Comparison of ENCODE assay signal across 8 cellular contexts in genomic region chr16:2881783-2882459, GRCh38. TPM values are rescaled to one million over a fixed set of nuclear protein-coding genes. Genes with fewer than 3 reads are reported as not detected.
DNase-seq lines count a peak whose midpoint lies in the region; ATAC-seq, FAIRE-seq and TF ChIP-seq lines count a peak whose summit lies in the region.
"Not testable (repeated sequence)": the region's sequence is repeated elsewhere in the genome, so short reads cannot be mapped to it uniquely, and the experiment has no call there.

No MANE protein-coding gene starts in this region.

- H3K4me1 ChIP-seq in OCI-LY3 (ENCODE audit: low read length); H1 (replicated peaks in 1 of 4; ENCODE audit: control insufficient read depth in 3 of 4, insufficient read depth in 4 of 4, low read length in 3 of 4): not testable (repeated sequence)
- H3K4me1 ChIP-seq in left lung (peaks cover 7 to 16% of the 10 kb centered on the region in 2 donors), sigmoid colon (peaks cover 0 to 16% (median 10%) of the 10 kb centered on the region in 4 donors)

- H3K27ac ChIP-seq in OCI-LY3 (ENCODE audit: low read length); H1 (ENCODE audit: low read depth, low read length): not testable (repeated sequence)
- peak overlapping the region; percentile 87 to 92 for H3K27ac ChIP-seq in left lung
- H3K27ac ChIP-seq in sigmoid colon: peak overlapping the region; percentile 94 to 100 (median 98)

- not testable (repeated sequence) for H3K56ac ChIP-seq in H1 (replicated peaks; ENCODE audit: insufficient read length, low read depth, low read length)

- not testable (repeated sequence) for H4K5ac ChIP-seq in H1 (ENCODE audit: insufficient read length, low read depth, low read length)

- H2BK20ac ChIP-seq in H1 (ENCODE audit: low read length): not testable (repeated sequence)

- H3K27me3 Mint-ChIP-seq in activated T-cell treated with anti-CD3 and anti-CD28 coated beads, Interleukin-2, amount 50 U/mL, for 24 hours: not testable (repeated sequence)

- CTCF ChIA-PET in AG04449 (lab: Yijun Ruan, JAX): interaction anchor here (1.0 to 22.9 kb wide), 6 partner anchors 9 to 39 kb away, joined by 3 to 396 read pairs (median 8); no protein-coding TSS in a partner anchor
- CTCF ChIA-PET in H1 (lab: Charles Lee; ENCODE audit: partially characterized antibody): interaction anchor here (0.7 to 3.1 kb wide), 11 partner anchors 9 to 79 kb away, joined by 3 to 10 read pairs (median 4); partner anchors contain the start of gene FLYWCH1

- H3K14ac ChIP-seq in H1 (ENCODE audit: insufficient read length): not testable (repeated sequence)

- FAIRE-seq in H1 (lab: Jason Lieb, UNC): not testable (repeated sequence)

- not testable (repeated sequence) for H2AK5ac ChIP-seq in H1 (ENCODE audit: low read depth, low read length)

- not testable (repeated sequence) for H3K23ac ChIP-seq in H1 (ENCODE audit: insufficient read length)

- not testable (repeated sequence) for H3K4ac ChIP-seq in H1 (replicated peaks; ENCODE audit: insufficient read length, low read depth, low read length)

- not testable (repeated sequence) for H2BK12ac ChIP-seq in H1 (ENCODE audit: low read depth, low read length)

- 30% methylated on average over 30 of the region's 41 CpGs; no CpG with 5 or more reads in 1 of the 2 experiments for WGBS in H1 (ENCODE audit: extremely low coverage in 1 of 2, insufficient coverage in 1 of 2, insufficient read length in 1 of 2, insufficient replicate concordance in 2 of 2, low coverage in 1 of 2, low lambda C conversion rate in 2 of 2, missing lambda C conversion rate in 1 of 2), 2 experiments
- WGBS in sigmoid colon, 2 donors: 2 to 9% methylated on average over 41 of the region's 41 CpGs

- H2BK120ac ChIP-seq in H1 (replicated peaks; ENCODE audit: low read depth, low read length): not testable (repeated sequence)

- H3K4me2 ChIP-seq in OCI-LY3 (ENCODE audit: low read length) (peak overlapping the region; percentile 93), H1 (ENCODE audit: insufficient read depth in 1 of 2, low read depth in 2 of 2, low read length in 2 of 2) (peak overlapping the region; percentile 83 to 90)

- H3K36me3 ChIP-seq in OCI-LY3 (replicated peaks; ENCODE audit: low read depth, low read length); H1 (ENCODE audit: control insufficient read depth in 2 of 4, insufficient read depth in 4 of 4, low read length in 3 of 4); left lung; sigmoid colon: not testable (repeated sequence)

- DNase-seq in AG04449 (ENCODE audit: low read depth, low spot score); activated T-cell treated with anti-CD3 and anti-CD28 coated beads, Interleukin-2, amount 50 U/mL, for 24 hours; H1 (ENCODE audit: low read depth in 1 of 2, low spot score in 2 of 2): not testable (repeated sequence)
- DNase-seq in left lung (peak; percentile 64 to 90), sigmoid colon (peak; percentile 75)

- intact Hi-C loops in left lung (cut with DNase I): not testable (repeated sequence)
- intact Hi-C loops in sigmoid colon (cut with DNase I): loop anchor here (2.0 to 5.0 kb wide), 3 partner anchors 23 to 455 kb away; partner anchors contain the start of gene CCNF

- not testable (repeated sequence) for H3K9me3 Mint-ChIP-seq in activated T-cell treated with anti-CD3 and anti-CD28 coated beads, Interleukin-2, amount 50 U/mL, for 24 hours

- H4K91ac ChIP-seq in H1 (replicated peaks; ENCODE audit: insufficient read length, low read length): not testable (repeated sequence)

- TF ChIP-seq CTCF in AG04449 (IDR thresholded peaks at IDR 0.05; ENCODE audit: insufficient read depth, low read length, missing control alignments); OCI-LY3 (IDR thresholded peaks at IDR 0.05; ENCODE audit: low read depth, low read length); H1 (IDR thresholded peaks at IDR 0.05; ENCODE audit: control extremely low read depth in 1 of 3, insufficient read depth in 1 of 3, low read depth in 1 of 3, low read length in 3 of 3); left lung (IDR thresholded peaks at IDR 0.05); sigmoid colon (IDR thresholded peaks at IDR 0.05): not testable (repeated sequence)

- not testable (repeated sequence) for H3K18ac ChIP-seq in H1 (ENCODE audit: extremely low read depth, low read length)

- peak overlapping the region; percentile 83 for H3K4me3 ChIP-seq in AG04449 (ENCODE audit: low read depth, low read length)
- H3K4me3 ChIP-seq in OCI-LY3 (ENCODE audit: low read length): peak overlapping the region; percentile 83
- peak overlapping the region; percentile 81 to 89 (median 84) for H3K4me3 ChIP-seq in H1 (ENCODE audit: extremely low read depth in 1 of 4, insufficient read depth in 2 of 4, low read depth in 3 of 4, low read length in 4 of 4)
- peak overlapping the region; percentile 72 to 88 for H3K4me3 ChIP-seq in left lung
- peak overlapping the region; percentile 67 to 99 (median 80) for H3K4me3 ChIP-seq in sigmoid colon

- not testable (repeated sequence) for TF ChIP-seq RAD21 in H1 (IDR thresholded peaks at IDR 0.05 in 1 of 2, conservative IDR thresholded peaks at IDR 0.05 in 1 of 2; ENCODE audit: low read depth in 2 of 2, low read length in 2 of 2)

- POLR2A ChIA-PET in AG04449 (lab: Yijun Ruan, JAX) (interaction anchor here (1.0 to 2.3 kb wide), 4 partner anchors 14 to 38 kb away, joined by 5 to 14 read pairs (median 8); partner anchors contain the start of gene FLYWCH1), H1 (lab: Charles Lee; ENCODE audit: partially characterized antibody) (interaction anchor here (0.7 to 3.1 kb wide), 10 partner anchors 7 to 104 kb away, joined by 3 to 11 read pairs (median 4); partner anchors contain the start of gene PRSS22)

- not testable (repeated sequence) for H3K79me1 ChIP-seq in H1 (ENCODE audit: low read depth, low read length)

- H2BK5ac ChIP-seq in H1 (ENCODE audit: low read depth, low read length): not testable (repeated sequence)

- H4K20me1 ChIP-seq in OCI-LY3 (ENCODE audit: insufficient read depth, low read length); H1 (replicated peaks in 1 of 2; ENCODE audit: control insufficient read depth in 1 of 2, insufficient read depth in 2 of 2, low read length in 2 of 2): not testable (repeated sequence)

- H3K9ac ChIP-seq in OCI-LY3 (ENCODE audit: low read length) (peak overlapping the region; percentile 70), H1 (replicated peaks in 1 of 4; ENCODE audit: extremely low read depth in 1 of 4, low read depth in 3 of 4, low read length in 3 of 4) (peak overlapping the region in 1 of 4 experiments; percentile 8; a peak in 1 of 7 replicates)

- not testable (repeated sequence) for TF ChIP-seq EP300 in H1 (IDR thresholded peaks at IDR 0.05; ENCODE audit: borderline replicate concordance in 1 of 2, low read depth in 2 of 2, low read length in 2 of 2); sigmoid colon (IDR thresholded peaks at IDR 0.05)

- H3K79me2 ChIP-seq in OCI-LY3 (ENCODE audit: low read length); H1 (ENCODE audit: control insufficient read depth in 1 of 2, insufficient read depth in 2 of 2, low read length in 2 of 2): not testable (repeated sequence)

- not testable (repeated sequence) for H3K9me3 ChIP-seq in OCI-LY3 (ENCODE audit: insufficient read depth, low read length); H1 (ENCODE audit: insufficient read depth in 2 of 2, low read depth in 1 of 2, low read length in 1 of 2); left lung; sigmoid colon

- not testable (repeated sequence) for H2BK15ac ChIP-seq in H1 (ENCODE audit: low read length)

- peak overlapping the region; percentile 93 for H2AFZ ChIP-seq in OCI-LY3 (ENCODE audit: low read depth, low read length)
- H2AFZ ChIP-seq in H1 (ENCODE audit: low read length): not testable (repeated sequence)

- H3K27me3 ChIP-seq in OCI-LY3 (ENCODE audit: low read depth, low read length); H1 (replicated peaks in 1 of 4; ENCODE audit: control insufficient read depth in 3 of 4, extremely low read depth in 1 of 4, insufficient read depth in 3 of 4, low read length in 3 of 4); left lung; sigmoid colon: not testable (repeated sequence)

- H3K4me1 Mint-ChIP-seq in activated T-cell treated with anti-CD3 and anti-CD28 coated beads, Interleukin-2, amount 50 U/mL, for 24 hours (ENCODE audit: low read depth): peaks cover 23% of the 10 kb centered on the region

- ATAC-seq in GM19023 (IDR thresholded peaks at IDR 0.05; ENCODE audit: unreplicated experiment) (peak; percentile 3), HG03354 (IDR thresholded peaks at IDR 0.05; ENCODE audit: poor library complexity, severe bottlenecking, unreplicated experiment) (peak; percentile 14), left lung (peak; percentile 36)

- H3K23me2 ChIP-seq in H1 (ENCODE audit: low read depth, low read length): peaks cover 13% of the 10 kb centered on the region

- H4K8ac ChIP-seq in H1 (ENCODE audit: extremely low read depth, insufficient read depth, low read length): not testable (repeated sequence)

- peak overlapping the region; percentile 71 for H3K27ac Mint-ChIP-seq in activated T-cell treated with anti-CD3 and anti-CD28 coated beads, Interleukin-2, amount 50 U/mL, for 24 hours

- not testable (repeated sequence) for TF ChIP-seq POLR2A in H1 (IDR thresholded peaks at IDR 0.05; ENCODE audit: control extremely low read depth in 1 of 2, low read depth in 2 of 2, low read length in 2 of 2); sigmoid colon (IDR thresholded peaks at IDR 0.05)

- not testable (repeated sequence) for H3K36me3 Mint-ChIP-seq in activated T-cell treated with anti-CD3 and anti-CD28 coated beads, Interleukin-2, amount 50 U/mL, for 24 hours (ENCODE audit: low read depth)

- H3K4me3 Mint-ChIP-seq in activated T-cell treated with anti-CD3 and anti-CD28 coated beads, Interleukin-2, amount 50 U/mL, for 24 hours: peak overlapping the region; percentile 84

RNA-seq across cellular contexts. Expression of gene FLYWCH2, which starts 1.1 kb away (rescaled TPM):
- 16.4 and 20.2 TPM in 2 replicates for total RNA-seq in H1 (2021; fragmentation: NEBNext Ultra II Directional; extraction: Animal tissue kit (Norgen Biotek cat#: 25700))
- polyA plus RNA-seq in H1 (2011; rRNA removed) (30.7 and 43.8 TPM in 2 replicates), sigmoid colon (10 to 100 TPM; 27.5 to 43.2 (median 30.7) TPM)
- polyA plus RNA-seq in H1 (2011; cell fraction: cytosol; rRNA removed): 44.9 TPM
- 27.4 TPM for polyA plus RNA-seq in H1 (2011; cell fraction: nucleus; rRNA removed)
- polyA plus RNA-seq in H1 (2012, experiment 1 of 2): 17.1 to 25.9 TPM (median 22.0 TPM) in 4 replicates
- polyA plus RNA-seq in H1 (2012, experiment 2 of 2): 24.5 TPM
- 16.8 TPM for polyA plus RNA-seq in H1 (2013, experiment 1 of 2)
- polyA plus RNA-seq in H1 (2013, experiment 2 of 2): 16.0 TPM
- 4.6 and 5.4 TPM in 2 replicates for polyA minus RNA-seq in H1 (2011; rRNA and poly(A)+ RNA removed)
- 14.3 TPM for polyA minus RNA-seq in H1 (2011; cell fraction: cytosol; rRNA and poly(A)+ RNA removed)
- 14.3 TPM for polyA minus RNA-seq in H1 (2011; cell fraction: nucleus; rRNA and poly(A)+ RNA removed)
- total RNA-seq in left lung (10 to 100 TPM; 22.1 to 22.4 TPM), sigmoid colon (10 to 100 TPM; 33.6 to 64.2 (median 55.8) TPM)

RNA-seq across cellular contexts. Expression of gene PRSS22, which starts 24.0 kb away (rescaled TPM):
- 2.7 and 4.4 TPM in 2 replicates for total RNA-seq in H1 (2021; fragmentation: NEBNext Ultra II Directional; extraction: Animal tissue kit (Norgen Biotek cat#: 25700))
- polyA plus RNA-seq in H1 (2011; rRNA removed) (4.0 and 5.8 TPM in 2 replicates), sigmoid colon (10 to 100 TPM in 1 of 3 donors, not detected in 2; 20.8 TPM)
- polyA plus RNA-seq in H1 (2011; cell fraction: cytosol; rRNA removed): 5.2 TPM
- 20.5 TPM for polyA plus RNA-seq in H1 (2011; cell fraction: nucleus; rRNA removed)
- polyA plus RNA-seq in H1 (2012, experiment 1 of 2): 1.5 to 4.3 TPM (median 2.9 TPM) in 4 replicates
- polyA plus RNA-seq in H1 (2012, experiment 2 of 2): 1.6 TPM
- 3.5 TPM for polyA plus RNA-seq in H1 (2013, experiment 1 of 2)
- polyA plus RNA-seq in H1 (2013, experiment 2 of 2): 3.1 TPM
- 1.3 and 1.7 TPM in 2 replicates for polyA minus RNA-seq in H1 (2011; rRNA and poly(A)+ RNA removed)
- polyA minus RNA-seq in H1 (2011; cell fraction: cytosol; rRNA and poly(A)+ RNA removed): 1.3 TPM
- 4.4 TPM for polyA minus RNA-seq in H1 (2011; cell fraction: nucleus; rRNA and poly(A)+ RNA removed)
- total RNA-seq in left lung (10 to 100 TPM; 15.7 to 16.7 TPM), sigmoid colon (not detected)

RNA-seq across cellular contexts. Expression of gene FLYWCH1, which starts 29.8 kb away (rescaled TPM):
- total RNA-seq in H1 (2021; fragmentation: NEBNext Ultra II Directional; extraction: Animal tissue kit (Norgen Biotek cat#: 25700)): 23.1 and 23.5 TPM in 2 replicates
- polyA plus RNA-seq in H1 (2011; rRNA removed) (12.4 and 22.2 TPM in 2 replicates), sigmoid colon (10 to 100 TPM in 1 of 3 donors, 1 to 10 TPM in 2; 6.9 to 19.5 (median 7.2) TPM)
- polyA plus RNA-seq in H1 (2011; cell fraction: cytosol; rRNA removed): 14.3 TPM
- polyA plus RNA-seq in H1 (2011; cell fraction: nucleus; rRNA removed): 29.4 TPM
- polyA plus RNA-seq in H1 (2012, experiment 1 of 2): 10.6 to 15.2 TPM (median 13.5 TPM) in 4 replicates
- polyA plus RNA-seq in H1 (2012, experiment 2 of 2): 19.6 TPM
- polyA plus RNA-seq in H1 (2013, experiment 1 of 2): 10.4 TPM
- polyA plus RNA-seq in H1 (2013, experiment 2 of 2): 9.2 TPM
- 5.1 and 10.5 TPM in 2 replicates for polyA minus RNA-seq in H1 (2011; rRNA and poly(A)+ RNA removed)
- polyA minus RNA-seq in H1 (2011; cell fraction: cytosol; rRNA and poly(A)+ RNA removed): 9.8 TPM
- polyA minus RNA-seq in H1 (2011; cell fraction: nucleus; rRNA and poly(A)+ RNA removed): 15.7 TPM
- total RNA-seq in left lung (10 to 100 TPM; 29.3 to 29.4 TPM), sigmoid colon (10 to 100 TPM; 28.6 to 51.5 (median 33.2) TPM)

RNA-seq across cellular contexts. Expression of gene ZG16B, which starts 51.8 kb away (rescaled TPM):
- total RNA-seq in H1 (2021; fragmentation: NEBNext Ultra II Directional; extraction: Animal tissue kit (Norgen Biotek cat#: 25700)): not detected in 2 replicates
- 0.11 TPM in 1 of 2 replicates, not detected in the other for polyA plus RNA-seq in H1 (2011; rRNA removed)
- 0.17 TPM for polyA plus RNA-seq in H1 (2011; cell fraction: cytosol; rRNA removed)
- polyA plus RNA-seq in H1 (2011; cell fraction: nucleus; rRNA removed): not detected
- not detected in 4 replicates for polyA plus RNA-seq in H1 (2012, experiment 1 of 2)
- polyA plus RNA-seq in H1 (2012, experiment 2 of 2): not detected
- polyA plus RNA-seq in H1 (2013, experiment 1 of 2): 0.06 TPM
- not detected for polyA plus RNA-seq in H1 (2013, experiment 2 of 2)
- 0.41 TPM in 1 of 2 replicates, not detected in the other for polyA minus RNA-seq in H1 (2011; rRNA and poly(A)+ RNA removed)
- polyA minus RNA-seq in H1 (2011; cell fraction: cytosol; rRNA and poly(A)+ RNA removed): not detected
- polyA minus RNA-seq in H1 (2011; cell fraction: nucleus; rRNA and poly(A)+ RNA removed): not detected
- 1 to 10 TPM in 1 of 2 donors, under 1 TPM in 1; 0.61 to 1.4 TPM for total RNA-seq in left lung
- total RNA-seq in sigmoid colon: not detected
- 100 to 1,000 TPM in 1 of 3 donors, 10 to 100 TPM in 2; 15.6 to 147 (median 55.0) TPM for polyA plus RNA-seq in sigmoid colon
